Comparison of ENCODE assay signal across 30 cellular contexts in genomic region chr4:58149404-58150085, GRCh38.
"Had no signal": no experiment of that assay in that cellular context is flagged by ENCODE, and none has a peak within 500 bp of the region (broad histone marks: within the 10 kb centered on the region; RNA-seq: fewer than 3 reads in every experiment).

No MANE protein-coding gene starts in this region.

- ATAC-seq: activated CD4-positive, alpha-beta T cell treated with anti-CD3 and anti-CD28 coated beads for 36 hours; activated T-cell treated with anti-CD3 and anti-CD28 coated beads, Interleukin-2, amount 50 U/mL, for 72 hours; body of pancreas; effector memory CD8-positive, alpha-beta T cell; foreskin keratinocyte; gastrocnemius medialis; heart left ventricle had no signal

- H3K4me3 Mint-ChIP-seq: activated CD4-positive, alpha-beta memory T cell treated with anti-CD3 and anti-CD28 coated beads, Interleukin-2, amount 10 ng/mL, durations not matched to agents 7 days and 5 days; activated CD4-positive, alpha-beta T cell treated with anti-CD3 and anti-CD28 coated beads for 36 hours; activated CD4-positive, alpha-beta T cell treated with anti-CD3 and anti-CD28 coated beads, Interleukin-2, amount 10 ng/mL, durations not matched to agents 7 days and 5 days; activated naive CD4-positive, alpha-beta T cell treated with anti-CD3 and anti-CD28 coated beads, Interleukin-2, amount 10 ng/mL, durations not matched to agents 7 days and 5 days; activated naive CD8-positive, alpha-beta T cell; activated T-cell treated with anti-CD3 and anti-CD28 coated beads, Interleukin-2, amount 50 U/mL, for 24 hours; activated T-cell treated with anti-CD3 and anti-CD28 coated beads, Interleukin-2, amount 50 U/mL, for 72 hours; effector memory CD8-positive, alpha-beta T cell had no signal

- H3K9me3 ChIP-seq: body of pancreas, esophagus muscularis mucosa, gastrocnemius medialis had no signal

- H3K27me3 Mint-ChIP-seq: activated CD4-positive, alpha-beta memory T cell treated with anti-CD3 and anti-CD28 coated beads, Interleukin-2, amount 10 ng/mL, durations not matched to agents 7 days and 5 days; activated CD4-positive, alpha-beta T cell treated with anti-CD3 and anti-CD28 coated beads for 36 hours; activated CD4-positive, alpha-beta T cell treated with anti-CD3 and anti-CD28 coated beads, Interleukin-2, amount 10 ng/mL, durations not matched to agents 7 days and 5 days; activated naive CD4-positive, alpha-beta T cell treated with anti-CD3 and anti-CD28 coated beads, Interleukin-2, amount 10 ng/mL, durations not matched to agents 7 days and 5 days; activated naive CD8-positive, alpha-beta T cell; activated T-cell treated with anti-CD3 and anti-CD28 coated beads, Interleukin-2, amount 50 U/mL, for 24 hours; effector memory CD8-positive, alpha-beta T cell had no signal

- H3K4me1 Mint-ChIP-seq: activated CD4-positive, alpha-beta memory T cell treated with anti-CD3 and anti-CD28 coated beads, Interleukin-2, amount 10 ng/mL, durations not matched to agents 7 days and 5 days; activated CD4-positive, alpha-beta T cell treated with anti-CD3 and anti-CD28 coated beads for 36 hours; activated CD4-positive, alpha-beta T cell treated with anti-CD3 and anti-CD28 coated beads, Interleukin-2, amount 10 ng/mL, durations not matched to agents 7 days and 5 days; activated naive CD4-positive, alpha-beta T cell treated with anti-CD3 and anti-CD28 coated beads, Interleukin-2, amount 10 ng/mL, durations not matched to agents 7 days and 5 days had no signal

- DNase-seq: activated CD4-positive, alpha-beta memory T cell treated with anti-CD3 and anti-CD28 coated beads, Interleukin-2, amount 10 ng/mL, durations not matched to agents 7 days and 5 days; activated CD4-positive, alpha-beta T cell treated with anti-CD3 and anti-CD28 coated beads for 36 hours; activated CD4-positive, alpha-beta T cell treated with anti-CD3 and anti-CD28 coated beads, Interleukin-2, amount 10 ng/mL, durations not matched to agents 7 days and 5 days; activated CD4-positive, alpha-beta T cell treated with anti-CD3 and anti-CD28 coated beads, Interleukin-2, amount 50 U/mL, for 4 hours; activated CD4-positive, CD25-positive, alpha-beta regulatory T cell; activated CD4-positive, CD25-positive, alpha-beta regulatory T cell treated with anti-CD3 and anti-CD28 coated beads, Interleukin-2, amount 50 U/mL, for 72 hours; activated CD8-positive, alpha-beta memory T cell treated with anti-CD3 and anti-CD28 coated beads, Interleukin-2, amount 50 U/mL, for 48 hours; activated gamma-delta T cell; activated naive CD4-positive, alpha-beta T cell; activated naive CD4-positive, alpha-beta T cell treated with anti-CD3 and anti-CD28 coated beads, Interleukin-2, amount 10 ng/mL, durations not matched to agents 7 days and 5 days; activated T-cell treated with anti-CD3 and anti-CD28 coated beads for 4 hours; activated T-cell treated with anti-CD3 and anti-CD28 coated beads, Interleukin-2, amount 50 U/mL, for 24 hours; activated T-cell treated with anti-CD3 and anti-CD28 coated beads, Interleukin-2, amount 50 U/mL, for 72 hours; amniotic stem cell; anterior cingulate cortex; body of pancreas; caudate nucleus; cortex of kidney; dermis blood vessel endothelial cell; effector CD4-positive, alpha-beta T cell; effector memory CD8-positive, alpha-beta T cell; erythroblast; foreskin keratinocyte; gastrocnemius medialis; glutamatergic neuron; heart left ventricle; T-helper 2 cell had no signal

- H3K4me3 ChIP-seq: body of pancreas, esophagus muscularis mucosa, gastrocnemius medialis, heart left ventricle had no signal

- FAIRE-seq: colon had no signal

- H3K27ac Mint-ChIP-seq: activated CD4-positive, alpha-beta memory T cell treated with anti-CD3 and anti-CD28 coated beads, Interleukin-2, amount 10 ng/mL, durations not matched to agents 7 days and 5 days; activated CD4-positive, alpha-beta T cell treated with anti-CD3 and anti-CD28 coated beads for 36 hours; activated CD4-positive, alpha-beta T cell treated with anti-CD3 and anti-CD28 coated beads, Interleukin-2, amount 10 ng/mL, durations not matched to agents 7 days and 5 days; activated naive CD4-positive, alpha-beta T cell treated with anti-CD3 and anti-CD28 coated beads, Interleukin-2, amount 10 ng/mL, durations not matched to agents 7 days and 5 days; activated naive CD8-positive, alpha-beta T cell; activated T-cell treated with anti-CD3 and anti-CD28 coated beads, Interleukin-2, amount 50 U/mL, for 24 hours; activated T-cell treated with anti-CD3 and anti-CD28 coated beads, Interleukin-2, amount 50 U/mL, for 72 hours; effector memory CD8-positive, alpha-beta T cell had no signal

- H3K4me1 ChIP-seq: body of pancreas, esophagus muscularis mucosa, foreskin keratinocyte, gastrocnemius medialis, heart left ventricle had no signal

- H3K36me3 Mint-ChIP-seq: activated naive CD4-positive, alpha-beta T cell treated with anti-CD3 and anti-CD28 coated beads, Interleukin-2, amount 10 ng/mL, durations not matched to agents 7 days and 5 days; activated naive CD8-positive, alpha-beta T cell had no signal

- H3K27me3 ChIP-seq: body of pancreas, esophagus muscularis mucosa, foreskin keratinocyte, gastrocnemius medialis, heart left ventricle had no signal

- H3K36me3 ChIP-seq: esophagus muscularis mucosa, gastrocnemius medialis, heart left ventricle had no signal

- H3K27ac ChIP-seq: body of pancreas, esophagus muscularis mucosa, foreskin keratinocyte, gastrocnemius medialis, heart left ventricle had no signal
